ENCODE assay signal across 1 cellular context in the genomic region with DNA sequence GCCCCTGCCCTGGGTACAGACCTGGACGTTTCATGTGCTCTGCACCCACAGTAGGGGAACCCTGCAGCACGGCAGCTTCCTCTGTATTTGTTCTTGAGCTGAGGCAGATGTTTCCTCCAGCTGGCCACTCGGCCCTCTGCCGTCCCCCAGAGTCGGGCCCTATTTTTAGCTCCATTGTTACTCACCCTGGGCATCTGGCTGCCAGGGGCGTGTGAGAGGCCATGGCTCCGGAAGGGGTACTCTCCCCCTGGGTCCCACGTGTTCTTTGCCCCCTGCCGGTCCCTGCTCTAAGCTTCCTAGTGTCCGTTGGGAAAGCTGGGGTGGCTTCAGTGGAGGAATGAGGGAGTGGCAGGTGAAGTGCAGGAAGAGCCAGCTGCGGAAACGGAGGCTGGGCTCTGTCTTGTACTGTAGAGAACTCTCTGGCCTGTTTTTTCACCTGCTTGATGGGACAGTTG.
TF ChIP-seq lines count a peak whose summit lies in the region.

No MANE protein-coding gene starts in this region.

TF ChIP-seq in WTC11, 78 proteins besides CTCF, POLR2A, EP300 and RAD21 (continued from another document):
- TF ChIP-seq ZNF425 (CRISPR knock-in tag; conservative IDR thresholded peaks at IDR 0.05) (no peak), RORB (CRISPR knock-in tag; IDR thresholded peaks at IDR 0.05) (no peak), TEAD1 (CRISPR knock-in tag; IDR thresholded peaks at IDR 0.05) (no peak), NR1H2 (CRISPR knock-in tag; IDR thresholded peaks at IDR 0.05) (no peak), ZNF416 (CRISPR knock-in tag; IDR thresholded peaks at IDR 0.05) (no peak), SOX15 (CRISPR knock-in tag; IDR thresholded peaks at IDR 0.05) (no peak), MLX (CRISPR knock-in tag; IDR thresholded peaks at IDR 0.05) (no peak), ELF4 (CRISPR knock-in tag; IDR thresholded peaks at IDR 0.05; ENCODE audit: low read depth) (no peak), ZNF317 (CRISPR knock-in tag; IDR thresholded peaks at IDR 0.05; ENCODE audit: borderline replicate concordance, low read depth) (no peak), IRF2 (CRISPR knock-in tag; IDR thresholded peaks at IDR 0.05; ENCODE audit: borderline replicate concordance, low read depth) (no peak), CBFB (CRISPR knock-in tag; IDR thresholded peaks at IDR 0.05; ENCODE audit: low read depth) (no peak), ZNF423 (CRISPR knock-in tag; IDR thresholded peaks at IDR 0.05) (peak; percentile 91), CREM (CRISPR knock-in tag; IDR thresholded peaks at IDR 0.05) (no peak), PRRX2 (CRISPR knock-in tag; IDR thresholded peaks at IDR 0.05) (no peak), KAT7 (CRISPR knock-in tag; IDR thresholded peaks at IDR 0.05; ENCODE audit: borderline replicate concordance) (no peak), MYBL2 (CRISPR knock-in tag; IDR thresholded peaks at IDR 0.05) (no peak), GRHL2 (CRISPR knock-in tag; IDR thresholded peaks at IDR 0.05; ENCODE audit: insufficient replicate concordance, severe bottlenecking) (no peak)
- TF ChIP-seq, protein P1, sequence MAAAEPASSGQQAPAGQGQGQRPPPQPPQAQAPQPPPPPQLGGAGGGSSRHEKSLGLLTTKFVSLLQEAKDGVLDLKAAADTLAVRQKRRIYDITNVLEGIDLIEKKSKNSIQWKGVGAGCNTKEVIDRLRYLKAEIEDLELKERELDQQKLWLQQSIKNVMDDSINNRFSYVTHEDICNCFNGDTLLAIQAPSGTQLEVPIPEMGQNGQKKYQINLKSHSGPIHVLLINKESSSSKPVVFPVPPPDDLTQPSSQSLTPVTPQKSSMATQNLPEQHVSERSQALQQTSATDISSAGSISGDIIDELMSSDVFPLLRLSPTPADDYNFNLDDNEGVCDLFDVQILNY (CRISPR knock-in tag; IDR thresholded peaks at IDR 0.05) = no peak
- TF ChIP-seq, protein P2, sequence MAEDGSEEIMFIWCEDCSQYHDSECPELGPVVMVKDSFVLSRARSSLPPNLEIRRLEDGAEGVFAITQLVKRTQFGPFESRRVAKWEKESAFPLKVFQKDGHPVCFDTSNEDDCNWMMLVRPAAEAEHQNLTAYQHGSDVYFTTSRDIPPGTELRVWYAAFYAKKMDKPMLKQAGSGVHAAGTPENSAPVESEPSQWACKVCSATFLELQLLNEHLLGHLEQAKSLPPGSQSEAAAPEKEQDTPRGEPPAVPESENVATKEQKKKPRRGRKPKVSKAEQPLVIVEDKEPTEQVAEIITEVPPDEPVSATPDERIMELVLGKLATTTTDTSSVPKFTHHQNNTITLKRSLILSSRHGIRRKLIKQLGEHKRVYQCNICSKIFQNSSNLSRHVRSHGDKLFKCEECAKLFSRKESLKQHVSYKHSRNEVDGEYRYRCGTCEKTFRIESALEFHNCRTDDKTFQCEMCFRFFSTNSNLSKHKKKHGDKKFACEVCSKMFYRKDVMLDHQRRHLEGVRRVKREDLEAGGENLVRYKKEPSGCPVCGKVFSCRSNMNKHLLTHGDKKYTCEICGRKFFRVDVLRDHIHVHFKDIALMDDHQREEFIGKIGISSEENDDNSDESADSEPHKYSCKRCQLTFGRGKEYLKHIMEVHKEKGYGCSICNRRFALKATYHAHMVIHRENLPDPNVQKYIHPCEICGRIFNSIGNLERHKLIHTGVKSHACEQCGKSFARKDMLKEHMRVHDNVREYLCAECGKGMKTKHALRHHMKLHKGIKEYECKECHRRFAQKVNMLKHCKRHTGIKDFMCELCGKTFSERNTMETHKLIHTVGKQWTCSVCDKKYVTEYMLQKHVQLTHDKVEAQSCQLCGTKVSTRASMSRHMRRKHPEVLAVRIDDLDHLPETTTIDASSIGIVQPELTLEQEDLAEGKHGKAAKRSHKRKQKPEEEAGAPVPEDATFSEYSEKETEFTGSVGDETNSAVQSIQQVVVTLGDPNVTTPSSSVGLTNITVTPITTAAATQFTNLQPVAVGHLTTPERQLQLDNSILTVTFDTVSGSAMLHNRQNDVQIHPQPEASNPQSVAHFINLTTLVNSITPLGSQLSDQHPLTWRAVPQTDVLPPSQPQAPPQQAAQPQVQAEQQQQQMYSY (CRISPR knock-in tag; IDR thresholded peaks at IDR 0.05) = peak; percentile 80
- TF ChIP-seq, protein P3, sequence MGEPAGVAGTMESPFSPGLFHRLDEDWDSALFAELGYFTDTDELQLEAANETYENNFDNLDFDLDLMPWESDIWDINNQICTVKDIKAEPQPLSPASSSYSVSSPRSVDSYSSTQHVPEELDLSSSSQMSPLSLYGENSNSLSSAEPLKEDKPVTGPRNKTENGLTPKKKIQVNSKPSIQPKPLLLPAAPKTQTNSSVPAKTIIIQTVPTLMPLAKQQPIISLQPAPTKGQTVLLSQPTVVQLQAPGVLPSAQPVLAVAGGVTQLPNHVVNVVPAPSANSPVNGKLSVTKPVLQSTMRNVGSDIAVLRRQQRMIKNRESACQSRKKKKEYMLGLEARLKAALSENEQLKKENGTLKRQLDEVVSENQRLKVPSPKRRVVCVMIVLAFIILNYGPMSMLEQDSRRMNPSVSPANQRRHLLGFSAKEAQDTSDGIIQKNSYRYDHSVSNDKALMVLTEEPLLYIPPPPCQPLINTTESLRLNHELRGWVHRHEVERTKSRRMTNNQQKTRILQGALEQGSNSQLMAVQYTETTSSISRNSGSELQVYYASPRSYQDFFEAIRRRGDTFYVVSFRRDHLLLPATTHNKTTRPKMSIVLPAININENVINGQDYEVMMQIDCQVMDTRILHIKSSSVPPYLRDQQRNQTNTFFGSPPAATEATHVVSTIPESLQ (CRISPR knock-in tag; IDR thresholded peaks at IDR 0.05) = no peak
- TF ChIP-seq, protein P4, sequence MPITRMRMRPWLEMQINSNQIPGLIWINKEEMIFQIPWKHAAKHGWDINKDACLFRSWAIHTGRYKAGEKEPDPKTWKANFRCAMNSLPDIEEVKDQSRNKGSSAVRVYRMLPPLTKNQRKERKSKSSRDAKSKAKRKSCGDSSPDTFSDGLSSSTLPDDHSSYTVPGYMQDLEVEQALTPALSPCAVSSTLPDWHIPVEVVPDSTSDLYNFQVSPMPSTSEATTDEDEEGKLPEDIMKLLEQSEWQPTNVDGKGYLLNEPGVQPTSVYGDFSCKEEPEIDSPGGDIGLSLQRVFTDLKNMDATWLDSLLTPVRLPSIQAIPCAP (CRISPR knock-in tag; IDR thresholded peaks at IDR 0.05) = no peak
- TF ChIP-seq, protein P5, sequence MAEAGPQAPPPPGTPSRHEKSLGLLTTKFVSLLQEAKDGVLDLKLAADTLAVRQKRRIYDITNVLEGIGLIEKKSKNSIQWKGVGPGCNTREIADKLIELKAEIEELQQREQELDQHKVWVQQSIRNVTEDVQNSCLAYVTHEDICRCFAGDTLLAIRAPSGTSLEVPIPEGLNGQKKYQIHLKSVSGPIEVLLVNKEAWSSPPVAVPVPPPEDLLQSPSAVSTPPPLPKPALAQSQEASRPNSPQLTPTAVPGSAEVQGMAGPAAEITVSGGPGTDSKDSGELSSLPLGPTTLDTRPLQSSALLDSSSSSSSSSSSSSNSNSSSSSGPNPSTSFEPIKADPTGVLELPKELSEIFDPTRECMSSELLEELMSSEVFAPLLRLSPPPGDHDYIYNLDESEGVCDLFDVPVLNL (CRISPR knock-in tag; IDR thresholded peaks at IDR 0.05; ENCODE audit: borderline replicate concordance, low read depth) = no peak
TF ChIP-seq in WTC11: peak in this region for 4.
